27 cellular contexts compared by ENCODE assay signal in genomic region chr7:140534743-140535142, GRCh38. TPM values are rescaled to one million over a fixed set of nuclear protein-coding genes. Genes with fewer than 3 reads are reported as not detected.
A peak's percentile ranks its signal among the peaks of the same experiment; 100 is the strongest.
DNase-seq lines count a peak whose midpoint lies in the region; ATAC-seq, FAIRE-seq and TF ChIP-seq lines count a peak whose summit lies in the region.
"Had no signal": no experiment of that assay in that cellular context is flagged by ENCODE, and none has a peak within 500 bp of the region (broad histone marks: within the 10 kb centered on the region; RNA-seq: fewer than 3 reads in every experiment).

No MANE protein-coding gene starts in this region.

- TF ChIP-seq RAD21 in K562 (CRISPR knock-in tag; conservative IDR thresholded peaks at IDR 0.05 in 1 of 2, IDR thresholded peaks at IDR 0.05 in 1 of 2), result no peak

- TF ChIP-seq EP300 in K562 (IDR thresholded peaks at IDR 0.05; ENCODE audit: low read length), result no peak
- no peak for TF ChIP-seq EP300 in gastroesophageal sphincter (IDR thresholded peaks at IDR 0.05)

- peaks cover 33% of the 10 kb centered on the region for H3K4me1 Mint-ChIP-seq in nephron
- no peaks in the 10 kb centered on the region for H3K4me1 Mint-ChIP-seq in CD4-positive, alpha-beta memory T cell
- H3K4me1 Mint-ChIP-seq: activated naive CD8-positive, alpha-beta T cell treated with anti-CD3 and anti-CD28 coated beads for 36 hours had no signal

- TF ChIP-seq POLR2A in K562 (conservative IDR thresholded peaks at IDR 0.05), result no peak
- no peak for TF ChIP-seq POLR2A in gastroesophageal sphincter (IDR thresholded peaks at IDR 0.05)

- no peak for DNase-seq in K562 (ENCODE audit: extremely low read depth in 1 of 4, low spot score in 3 of 4)
- no peak for DNase-seq in upper lobe of right lung
- no peak for DNase-seq in CD4-positive, alpha-beta memory T cell
- DNase-seq in NCI-H2171 treated with DMSO at 0.1 percent for 48 hours (lab: John Stamatoyannopoulos, UW), result no peak
- DNase-seq: activated CD4-positive, alpha-beta T cell treated with anti-CD3 and anti-CD28 coated beads, Interleukin-2, amount 50 U/mL, for 4 hours; activated CD8-positive, alpha-beta memory T cell treated with anti-CD3 and anti-CD28 coated beads, Interleukin-2, amount 50 U/mL, for 48 hours; activated naive CD8-positive, alpha-beta T cell treated with anti-CD3 and anti-CD28 coated beads for 36 hours; Caco-2; effector CD4-positive, alpha-beta T cell; erythroblast; glutamatergic neuron; NCI-H1092 treated with DMSO at 0.1 percent for 48 hours; NCI-H2029 treated with DMSO at 0.1 percent for 48 hours; stimulated activated CD4-positive, alpha-beta T cell treated with anti-CD3 and anti-CD28 coated beads, Interleukin-2, amount 100 ng/mL, for 24 hours; stimulated activated naive B cell treated with anti-CD40 and anti-IgM and Interleukin-4, amounts not matched to agents 10 μg/mL and 1 μg/mL and 100 μg/mL, for 72 hours had no signal

- no peak overlapping the region for H3K4me3 Mint-ChIP-seq in nephron
- no peak overlapping the region for H3K4me3 Mint-ChIP-seq in CD4-positive, alpha-beta memory T cell
- H3K4me3 Mint-ChIP-seq: activated naive CD8-positive, alpha-beta T cell treated with anti-CD3 and anti-CD28 coated beads for 36 hours; B cell; stimulated activated naive B cell treated with anti-CD40 and anti-IgM and Interleukin-4, amounts not matched to agents 10 μg/mL and 1 μg/mL and 100 μg/mL, for 72 hours had no signal

- peak overlapping the region; percentile 49 to 86 (median 76) for H3K27ac Mint-ChIP-seq in nephron
- H3K27ac Mint-ChIP-seq in CD4-positive, alpha-beta memory T cell, result no peak overlapping the region
- H3K27ac Mint-ChIP-seq: activated naive CD8-positive, alpha-beta T cell treated with anti-CD3 and anti-CD28 coated beads for 36 hours; B cell; progenitor cell of endocrine pancreas; stimulated activated naive B cell treated with anti-CD40 and anti-IgM and Interleukin-4, amounts not matched to agents 10 μg/mL and 1 μg/mL and 100 μg/mL, for 72 hours had no signal

- H3K27ac ChIP-seq in K562 (ENCODE audit: extremely low read depth, low read depth, low read length), result no peak overlapping the region
- peak overlapping the region; percentile 59 to 96 (median 80) for H3K27ac ChIP-seq in gastroesophageal sphincter
- peak overlapping the region; percentile 55 for H3K27ac ChIP-seq in upper lobe of right lung
- H3K27ac ChIP-seq in CD4-positive, alpha-beta memory T cell (ENCODE audit: low read depth, low read length), result no peak overlapping the region
- H3K27ac ChIP-seq: SK-N-MC, thoracic aorta had no signal

- H3K27me3 ChIP-seq in K562 (ENCODE audit: control insufficient read depth in 2 of 2, insufficient read depth in 2 of 2, low read length in 2 of 2) (peaks cover 57 to 91% of the 10 kb centered on the region in 2 experiments), gastroesophageal sphincter (no peaks in the 10 kb centered on the region), upper lobe of right lung (no peaks in the 10 kb centered on the region)
- no peaks in the 10 kb centered on the region for H3K27me3 ChIP-seq in CD4-positive, alpha-beta memory T cell (ENCODE audit: insufficient read depth, low read length)

- POLR2A ChIA-PET in K562 (lab: Yijun Ruan, JAX), result interaction anchor here (0.6 kb wide), 1 partner anchor 24 kb away, joined by 3 read pairs; no protein-coding TSS in a partner anchor
- POLR2A ChIA-PET in CD4-positive, alpha-beta memory T cell (lab: Charles Lee; ENCODE audit: partially characterized antibody), result no interaction called here

- FAIRE-seq in K562 (lab: Jason Lieb, UNC), result no peak
- FAIRE-seq: GM12892, HepG2, RCC 7860 had no signal

- intact Hi-C loops in K562 (cut with micrococcal nuclease) (no loop called here), upper lobe of right lung (cut with DNase I) (no loop called here)
- intact Hi-C loops in CD4-positive, alpha-beta memory T cell (cut with micrococcal nuclease), result no loop called here

- no peak for ATAC-seq in K562
- ATAC-seq in gastroesophageal sphincter, result peak; percentile 54
- ATAC-seq in upper lobe of right lung, result peak; percentile 58
- ATAC-seq in HG03175 (IDR thresholded peaks at IDR 0.05; ENCODE audit: unreplicated experiment), result no peak
- no peak for ATAC-seq in HG02759 (IDR thresholded peaks at IDR 0.05; ENCODE audit: unreplicated experiment)
- ATAC-seq: HepG2; stimulated activated naive B cell treated with anti-CD40 and anti-IgM and Interleukin-4, amounts not matched to agents 10 μg/mL and 1 μg/mL and 100 μg/mL, for 72 hours had no signal

- H3K9ac ChIP-seq in K562 (ENCODE audit: insufficient read depth in 1 of 2, low read depth in 2 of 2, low read length in 2 of 2), result no peak overlapping the region

- H2AFZ ChIP-seq in K562 (ENCODE audit: low read depth, low read length), result no peak overlapping the region

- no peaks in the 10 kb centered on the region for H4K20me1 ChIP-seq in K562 (replicated peaks; ENCODE audit: control insufficient read depth, insufficient read depth, low read length)

- H3K4me1 ChIP-seq in K562 (replicated peaks in 1 of 2; ENCODE audit: control insufficient read depth in 2 of 2, insufficient read depth in 2 of 2, low read length in 2 of 2), result no peaks in the 10 kb centered on the region; a peak in 1 of 5 replicates
- H3K4me1 ChIP-seq in gastroesophageal sphincter, result peaks cover 0 to 76% (median 28%) of the 10 kb centered on the region in 3 donors
- peaks cover 7% of the 10 kb centered on the region for H3K4me1 ChIP-seq in upper lobe of right lung
- H3K4me1 ChIP-seq in CD4-positive, alpha-beta memory T cell (ENCODE audit: insufficient read depth, low read length), result no peaks in the 10 kb centered on the region
- H3K4me1 ChIP-seq: Caco-2 had no signal

- H3K27me3 Mint-ChIP-seq in nephron (ENCODE audit: low read depth), result no peaks in the 10 kb centered on the region
- H3K27me3 Mint-ChIP-seq in CD4-positive, alpha-beta memory T cell, result peaks cover 11 to 12% of the 10 kb centered on the region in 2 donors
- H3K27me3 Mint-ChIP-seq: progenitor cell of endocrine pancreas had no signal

- H3K36me3 ChIP-seq in K562 (ENCODE audit: control insufficient read depth, insufficient read depth, low read length) (no peaks in the 10 kb centered on the region), gastroesophageal sphincter (no peaks in the 10 kb centered on the region), upper lobe of right lung (no peaks in the 10 kb centered on the region)
- H3K36me3 ChIP-seq in CD4-positive, alpha-beta memory T cell (ENCODE audit: insufficient read depth, low read length), result no peaks in the 10 kb centered on the region
- H3K36me3 ChIP-seq: thoracic aorta had no signal

- CTCF ChIA-PET in K562 (lab: Yijun Ruan, JAX; ENCODE audit: low intra/inter-chr PET ratio), result no interaction called here
- CTCF ChIA-PET in CD4-positive, alpha-beta memory T cell (lab: Charles Lee; ENCODE audit: partially characterized antibody), result no interaction called here

- no TSS peak for BruUV-seq in K562 (replicated peaks; lab: Mats Ljungman, UMichigan)

- H3K9me3 Mint-ChIP-seq in nephron, result peaks cover 2% of the 10 kb centered on the region
- H3K9me3 Mint-ChIP-seq in CD4-positive, alpha-beta memory T cell, result no peaks in the 10 kb centered on the region
- H3K9me3 Mint-ChIP-seq: activated naive CD8-positive, alpha-beta T cell treated with anti-CD3 and anti-CD28 coated beads for 36 hours; stimulated activated naive B cell treated with anti-CD40 and anti-IgM and Interleukin-4, amounts not matched to agents 10 μg/mL and 1 μg/mL and 100 μg/mL, for 72 hours had no signal

- H3K9me3 ChIP-seq in K562 (replicated peaks; ENCODE audit: control insufficient read depth, insufficient read depth, low read depth, low read length), result no peaks in the 10 kb centered on the region
- H3K9me3 ChIP-seq in gastroesophageal sphincter, result no peaks in the 10 kb centered on the region
- no peaks in the 10 kb centered on the region for H3K9me3 ChIP-seq in upper lobe of right lung
- H3K9me3 ChIP-seq in CD4-positive, alpha-beta memory T cell (ENCODE audit: control insufficient read depth in 1 of 2, low read length in 2 of 2), result no peaks in the 10 kb centered on the region
- H3K9me3 ChIP-seq: Caco-2, thoracic aorta had no signal

- H3K4me2 ChIP-seq in K562 (ENCODE audit: insufficient read depth, low read length), result no peak overlapping the region

- 3% methylated on average over 3 of the region's 3 CpGs for WGBS in K562 (ENCODE audit: insufficient coverage, low coverage, missing lambda C conversion rate)
- 8 to 50% methylated on average over 2 to 3 of the region's 3 CpGs for WGBS in gastroesophageal sphincter (ENCODE audit: low coverage in 1 of 2), 2 donors

- H3K4me3 ChIP-seq in K562, result no peak overlapping the region
- no peak overlapping the region for H3K4me3 ChIP-seq in gastroesophageal sphincter
- no peak overlapping the region for H3K4me3 ChIP-seq in upper lobe of right lung
- no peak overlapping the region for H3K4me3 ChIP-seq in CD4-positive, alpha-beta memory T cell (ENCODE audit: low read length in 2 of 2)
- H3K4me3 ChIP-seq: SK-N-MC, skin epidermis, thoracic aorta had no signal

- H3K9me1 ChIP-seq in K562 (ENCODE audit: control insufficient read depth, insufficient read depth, low read length), result no peaks in the 10 kb centered on the region

- H3K36me3 Mint-ChIP-seq in nephron (ENCODE audit: low read depth), result peaks cover 55% of the 10 kb centered on the region
- no peaks in the 10 kb centered on the region for H3K36me3 Mint-ChIP-seq in CD4-positive, alpha-beta memory T cell
- H3K36me3 Mint-ChIP-seq: activated naive CD8-positive, alpha-beta T cell treated with anti-CD3 and anti-CD28 coated beads for 36 hours; stimulated activated naive B cell treated with anti-CD40 and anti-IgM and Interleukin-4, amounts not matched to agents 10 μg/mL and 1 μg/mL and 100 μg/mL, for 72 hours had no signal

- in situ Hi-C loops in K562 (cut with MboI), result no loop called here

- TF ChIP-seq CTCF in K562 (IDR thresholded peaks at IDR 0.05 in 2 of 3, conservative IDR thresholded peaks at IDR 0.05 in 1 of 3; ENCODE audit: insufficient read depth in 2 of 3, low read depth in 1 of 3, low read length in 3 of 3) (no peak), gastroesophageal sphincter (IDR thresholded peaks at IDR 0.05) (no peak), nephron (IDR thresholded peaks at IDR 0.05; ENCODE audit: unreplicated experiment in 3 of 3) (no peak), upper lobe of right lung (IDR thresholded peaks at IDR 0.05) (no peak)

- no peaks in the 10 kb centered on the region for H3K79me2 ChIP-seq in K562 (ENCODE audit: control insufficient read depth, insufficient read depth, low read length)

RNA-seq across cellular contexts. Expression of gene MKRN1, which starts 55.4 kb away (rescaled TPM):
- total RNA-seq in K562 (2011; cell fraction: chromatin; rRNA removed; ENCODE audit: low replicate concordance), result 105 and 157 TPM in 2 replicates
- 62.0 and 63.3 TPM in 2 replicates for total RNA-seq in K562 (2011; cell fraction: nucleolus; rRNA removed)
- total RNA-seq in K562 (2011; cell fraction: nucleoplasm; rRNA removed), result 108 and 126 TPM in 2 replicates
- total RNA-seq in K562 (2014; rRNA removed) (60.7 and 73.9 TPM in 2 replicates), K562 (2014; rRNA removed; fragmentation: Illumina TruSeq; extraction: Trizol) (82.0 and 92.2 TPM in 2 replicates), K562 (2015; rRNA removed; fragmentation: Illumina TruSeq; extraction: Trizol) (79.0 and 87.1 TPM in 2 replicates), K562 (2021) (70.7 and 87.5 TPM in 2 replicates), gastroesophageal sphincter (100 to 1,000 TPM in 1 of 4 donors, 10 to 100 TPM in 3; 66.6 to 122 (median 87.5) TPM), upper lobe of right lung (84.4 TPM)
- polyA plus RNA-seq in K562 (2011; rRNA removed) (72.4 and 87.9 TPM in 2 replicates), K562 (2014; fragmentation: Illumina TruSeq; extraction: Trizol) (80.8 and 90.3 TPM in 2 replicates), K562 (2014; fragmentation: Nextera tagmentation; extraction: Ambion mirVana) (10 to 100 TPM; 30.5 to 33.5 TPM), K562 (2014; rRNA removed) (75.8 and 76.0 TPM in 2 replicates)
- 48.3 and 81.3 TPM in 2 replicates for polyA plus RNA-seq in K562 (2011; cell fraction: cytosol; rRNA removed)
- 55.8 and 88.3 TPM in 2 replicates for polyA plus RNA-seq in K562 (2011; cell fraction: nucleus; rRNA removed)
- 75.1 and 81.2 TPM in 2 replicates for polyA plus RNA-seq in K562 (2012)
- polyA minus RNA-seq in K562 (2011; rRNA and poly(A)+ RNA removed), result 120 and 131 TPM in 2 replicates
- 38.2 and 52.5 TPM in 2 replicates for polyA minus RNA-seq in K562 (2011; cell fraction: cytosol; rRNA and poly(A)+ RNA removed)
- 30.3 and 62.9 TPM in 2 replicates for polyA minus RNA-seq in K562 (2011; cell fraction: nucleus; rRNA and poly(A)+ RNA removed)
- 100 to 1,000 TPM; 140 to 156 TPM for total RNA-seq in CD4-positive, alpha-beta memory T cell
- 100 to 1,000 TPM; 131 to 146 TPM for polyA plus RNA-seq in CD4-positive, alpha-beta memory T cell

Comparison
In these comparisons a context has a peak if more than half of its experiments do, and no peak if none do; other contexts are left out.
1. ATAC-seq: peak in gastroesophageal sphincter (single experiment) and upper lobe of right lung (single experiment); none in K562 (single experiment), HG03175 (single experiment) and HG02759 (single experiment).
2. H3K27ac ChIP-seq: peak in gastroesophageal sphincter (4 of 4) and upper lobe of right lung (single experiment); none in K562 (single experiment) and CD4-positive, alpha-beta memory T cell (single experiment).
3. H3K27ac Mint-ChIP-seq: peak in nephron (3 of 3); none in CD4-positive, alpha-beta memory T cell (0 of 7).